In the genomic region with DNA sequence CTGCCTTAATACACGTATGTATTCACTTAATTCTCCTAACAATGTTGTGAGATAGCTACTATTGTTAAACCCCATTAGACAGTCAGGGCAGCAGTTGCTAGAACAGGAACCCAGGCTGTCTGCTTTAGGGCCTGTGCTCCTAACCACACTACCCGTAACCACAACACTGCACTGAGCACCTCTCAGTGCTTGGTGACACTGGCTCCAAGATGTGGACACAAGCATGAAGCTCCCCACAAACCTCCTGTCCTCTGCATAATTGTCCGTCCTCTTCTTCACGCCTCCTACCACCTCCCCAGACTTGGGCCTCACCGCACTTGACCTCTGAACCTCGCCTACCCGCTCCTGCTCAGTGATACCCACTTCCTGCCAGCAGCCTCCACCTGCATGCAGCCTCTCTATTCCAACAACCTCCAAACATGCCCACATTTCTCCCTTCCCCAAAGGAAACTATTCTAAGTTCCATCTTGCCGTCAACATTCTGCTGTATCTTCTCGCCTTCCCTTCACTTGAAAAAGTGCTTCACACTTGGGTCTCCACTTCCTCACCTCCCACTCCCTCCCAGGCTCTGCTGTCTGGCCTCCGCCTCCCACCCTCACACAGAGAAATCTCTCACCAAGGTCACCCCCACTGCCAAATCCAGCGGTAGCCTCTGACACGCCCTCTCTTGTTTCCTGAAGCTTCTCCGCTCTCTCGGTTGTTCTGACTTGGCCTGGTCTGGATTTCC, we compare ENCODE assay signal across 12 cellular contexts. TPM values are rescaled to one million over a fixed set of nuclear protein-coding genes. Genes with fewer than 3 reads are reported as not detected.
DNase-seq lines count a peak whose midpoint lies in the region; ATAC-seq and TF ChIP-seq lines count a peak whose summit lies in the region.
"Had no signal": no experiment of that assay in that cellular context is flagged by ENCODE, and none has a peak within 500 bp of the region (broad histone marks: within the 10 kb centered on the region; RNA-seq: fewer than 3 reads in every experiment).

No MANE protein-coding gene starts in this region.

- no peaks in the 10 kb centered on the region for H3K9me3 Mint-ChIP-seq in activated naive CD4-positive, alpha-beta T cell treated with anti-CD3 and anti-CD28 coated beads, Interleukin-2, amount 50 U/mL, for 72 hours

- H2AFZ ChIP-seq in osteoblast (ENCODE audit: low read length), result no peak overlapping the region

- peak overlapping the region in 1 of 2 donors; percentile 75 for H3K27ac Mint-ChIP-seq in activated naive CD4-positive, alpha-beta T cell treated with anti-CD3 and anti-CD28 coated beads, Interleukin-2, amount 50 U/mL, for 72 hours

- H4K20me1 ChIP-seq in osteoblast (ENCODE audit: insufficient read depth, low read length), result no peaks in the 10 kb centered on the region

- DNase-seq in NOMO-1 treated with dmso at 0.1 percent for 144 hours (lab: John Stamatoyannopoulos, UW; ENCODE audit: unreplicated experiment) (peak; percentile 42), osteoblast (ENCODE audit: insufficient read length, low spot score, missing footprints) (peak; percentile 86), retina (no peak)
- DNase-seq in activated naive CD4-positive, alpha-beta T cell treated with anti-CD3 and anti-CD28 coated beads, Interleukin-2, amount 50 U/mL, for 72 hours (ENCODE audit: low spot score in 2 of 2), result peak in 1 of 2 donors; percentile 67
- DNase-seq: DMS79, NCI-H146, occipital lobe had no signal

- H3K9me3 ChIP-seq in osteoblast (ENCODE audit: low read depth, low read length), result no peaks in the 10 kb centered on the region

- H3K36me3 Mint-ChIP-seq in activated naive CD4-positive, alpha-beta T cell treated with anti-CD3 and anti-CD28 coated beads, Interleukin-2, amount 50 U/mL, for 72 hours, result no peaks in the 10 kb centered on the region

- ATAC-seq in GM19043 (IDR thresholded peaks at IDR 0.05; ENCODE audit: low read depth, unreplicated experiment), result peak; percentile 57
- ATAC-seq in activated naive CD4-positive, alpha-beta T cell treated with anti-CD3 and anti-CD28 coated beads, Interleukin-2, amount 50 U/mL, for 72 hours, result peak; percentile 77 to 94
- ATAC-seq in GM21526 (IDR thresholded peaks at IDR 0.05; ENCODE audit: low FRiP score, unreplicated experiment), result no peak
- ATAC-seq in GM18520 (IDR thresholded peaks at IDR 0.05; ENCODE audit: unreplicated experiment), result no peak

- no peaks in the 10 kb centered on the region for H3K27me3 ChIP-seq in osteoblast (ENCODE audit: insufficient read depth, low read length)

- H3K27ac ChIP-seq in osteoblast (ENCODE audit: low read depth, low read length), result no peak overlapping the region
- H3K27ac ChIP-seq: epithelial cell of prostate, VCaP had no signal

- no peaks in the 10 kb centered on the region for H3K36me3 ChIP-seq in osteoblast (ENCODE audit: insufficient read depth, low read length)

- H3K4me3 ChIP-seq in osteoblast (ENCODE audit: insufficient read depth, low read length), result no peak overlapping the region

- no peak for TF ChIP-seq CTCF in osteoblast (IDR thresholded peaks at IDR 0.05; ENCODE audit: extremely low read depth, low read depth, low read length)

- no peak overlapping the region for H3K4me2 ChIP-seq in osteoblast (ENCODE audit: insufficient read depth, low read length)

- H3K79me2 ChIP-seq in osteoblast (ENCODE audit: insufficient read depth, low read length), result no peaks in the 10 kb centered on the region

- H3K4me1 ChIP-seq in osteoblast (ENCODE audit: insufficient read depth, low read length), result peaks cover 4% of the 10 kb centered on the region

RNA-seq across cellular contexts. Expression of a gene that starts 14.6 kb away (rescaled TPM):
- total RNA-seq in activated naive CD4-positive, alpha-beta T cell treated with anti-CD3 and anti-CD28 coated beads, Interleukin-2, amount 50 U/mL, for 72 hours, result 10 to 100 TPM; 12.8 to 16.5 TPM
- total RNA-seq in osteoblast, result 11.2 and 13.3 TPM in 2 replicates

RNA-seq across cellular contexts. Expression of a gene that starts 16.5 kb away (rescaled TPM):
- under 1 TPM; 0.29 to 0.68 TPM for total RNA-seq in activated naive CD4-positive, alpha-beta T cell treated with anti-CD3 and anti-CD28 coated beads, Interleukin-2, amount 50 U/mL, for 72 hours
- total RNA-seq in osteoblast, result 0.29 and 0.36 TPM in 2 replicates

RNA-seq across cellular contexts. Expression of a gene that starts 53.5 kb away (rescaled TPM):
- 100 to 1,000 TPM in 1 of 2 donors, 10 to 100 TPM in 1; 55.4 to 110 TPM for total RNA-seq in activated naive CD4-positive, alpha-beta T cell treated with anti-CD3 and anti-CD28 coated beads, Interleukin-2, amount 50 U/mL, for 72 hours
- 101 and 497 TPM in 2 replicates for total RNA-seq in osteoblast

Comparison
In these comparisons a context has a peak if more than half of its experiments do, and no peak if none do; other contexts are left out.
1. ATAC-seq: peak in GM19043 (single experiment) and activated naive CD4-positive, alpha-beta T cell treated with anti-CD3 and anti-CD28 coated beads, Interleukin-2, amount 50 U/mL, for 72 hours (2 of 2); none in GM21526 (single experiment) and GM18520 (single experiment).